ENCODE assay signal across 20 cellular contexts in the genomic region with DNA sequence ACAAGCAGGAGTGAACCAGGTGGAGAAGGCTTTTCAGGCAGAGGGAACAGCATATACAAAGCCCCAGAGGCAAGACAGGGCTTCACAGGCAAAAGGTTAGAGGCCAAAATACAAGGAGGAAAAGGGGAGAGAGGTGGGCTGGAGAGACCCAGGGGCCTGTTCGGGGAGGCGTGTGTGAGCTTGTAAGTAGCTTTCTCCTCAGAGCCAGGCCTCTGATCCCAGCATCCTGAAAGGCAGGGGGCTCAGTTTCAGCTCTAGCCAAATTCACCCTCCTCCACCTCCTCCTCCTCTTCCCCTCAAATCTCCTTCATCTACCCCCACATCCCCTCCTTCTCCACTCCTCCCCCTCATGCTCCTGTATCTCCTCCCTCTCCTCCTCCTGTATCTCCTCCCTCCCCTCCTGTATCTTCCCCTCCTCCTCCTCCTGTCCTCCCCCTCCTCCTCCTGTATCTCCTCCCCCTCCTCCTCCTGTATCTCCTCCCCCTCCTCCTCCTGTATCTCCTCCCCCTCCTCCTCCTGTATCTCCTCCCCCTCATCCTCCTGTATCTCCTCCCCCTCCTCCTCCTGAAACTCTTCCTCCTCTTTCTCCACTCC.
DNase-seq lines count a peak whose midpoint lies in the region; ATAC-seq, FAIRE-seq and TF ChIP-seq lines count a peak whose summit lies in the region.
"Had no signal": no experiment of that assay in that cellular context is flagged by ENCODE, and none has a peak within 500 bp of the region (broad histone marks: within the 10 kb centered on the region; RNA-seq: fewer than 3 reads in every experiment).

No MANE protein-coding gene starts in this region.

- no peaks in the 10 kb centered on the region for H3K9me3 ChIP-seq in H1 (ENCODE audit: insufficient read depth in 2 of 2, low read depth in 1 of 2, low read length in 1 of 2)
- no peaks in the 10 kb centered on the region for H3K9me3 ChIP-seq in neural progenitor cell (ENCODE audit: low read depth)
- H3K9me3 ChIP-seq: A549; BLaER1 treated with 17β-estradiol and CSF1 and Interleukin-3, amounts not matched to agents 10 nM and 100 nM had no signal

- CTCF ChIA-PET in H1 (lab: Charles Lee; ENCODE audit: partially characterized antibody) = interaction anchor here (1.0 to 1.3 kb wide), 4 partner anchors 12 to 75 kb away, joined by 3 to 4 read pairs (median 3); no protein-coding TSS in a partner anchor

- no peak overlapping the region for H2BK120ac ChIP-seq in H1 (replicated peaks; ENCODE audit: low read depth, low read length)

- no peak overlapping the region for H3K56ac ChIP-seq in H1 (replicated peaks; ENCODE audit: insufficient read length, low read depth, low read length)

- peaks cover 10% of the 10 kb centered on the region for H3K9me2 ChIP-seq in GM23338 (ENCODE audit: insufficient read depth)

- FAIRE-seq in H1 (lab: Jason Lieb, UNC) = no peak
- FAIRE-seq: A549, GM12891 had no signal

- H3K36me3 ChIP-seq in GM23338 (ENCODE audit: insufficient read depth) = no peaks in the 10 kb centered on the region
- no peaks in the 10 kb centered on the region for H3K36me3 ChIP-seq in H1 (ENCODE audit: control insufficient read depth in 2 of 4, insufficient read depth in 4 of 4, low read length in 3 of 4)
- H3K36me3 ChIP-seq in neural progenitor cell = no peaks in the 10 kb centered on the region
- H3K36me3 ChIP-seq: BLaER1 treated with 17β-estradiol and CSF1 and Interleukin-3, amounts not matched to agents 10 nM and 100 nM had no signal

- no peak; a peak in 1 of 3 replicates for TF ChIP-seq POLR2A in H1 (IDR thresholded peaks at IDR 0.05; ENCODE audit: control extremely low read depth in 1 of 2, low read depth in 2 of 2, low read length in 2 of 2)

- H3K18ac ChIP-seq in H1 (ENCODE audit: extremely low read depth, low read length) = 0 out of 2 replicates have a peak overlapping the region, but pooled peaks have one; percentile 24

- peaks cover 2% of the 10 kb centered on the region; the same call in 1 of the 3 replicates for H3K36me3 Mint-ChIP-seq in GM23338 (ENCODE audit: low read depth)
- peaks cover 2% of the 10 kb centered on the region for H3K36me3 Mint-ChIP-seq in neural progenitor cell
- H3K36me3 Mint-ChIP-seq: CD8-positive, alpha-beta memory T cell had no signal

- H3K27me3 ChIP-seq in GM23338 (ENCODE audit: insufficient read depth) = no peaks in the 10 kb centered on the region
- H3K27me3 ChIP-seq in H1 (replicated peaks in 1 of 4; ENCODE audit: control insufficient read depth in 3 of 4, extremely low read depth in 1 of 4, insufficient read depth in 3 of 4, low read length in 3 of 4) = no peaks in the 10 kb centered on the region
- H3K27me3 ChIP-seq in neural progenitor cell = no peaks in the 10 kb centered on the region
- H3K27me3 ChIP-seq: BLaER1 treated with 17β-estradiol and CSF1 and Interleukin-3, amounts not matched to agents 10 nM and 100 nM had no signal

- H2BK5ac ChIP-seq in H1 (ENCODE audit: low read depth, low read length) = peak overlapping the region; percentile 69

- no peak overlapping the region for H3K27ac Mint-ChIP-seq in GM23338
- H3K27ac Mint-ChIP-seq in neural progenitor cell = peak overlapping the region; percentile 91

- 0 out of 2 replicates have a peak overlapping the region, but pooled peaks have one; percentile 66 for H2BK20ac ChIP-seq in H1 (ENCODE audit: low read length)

- H3K27me3 Mint-ChIP-seq in GM23338 (ENCODE audit: insufficient read depth, low read depth, poor library complexity) (no peaks in the 10 kb centered on the region), neural progenitor cell (ENCODE audit: insufficient read depth, low read depth) (peaks cover 2% of the 10 kb centered on the region)

- TF ChIP-seq CTCF in GM23338 (conservative IDR thresholded peaks at IDR 0.05; ENCODE audit: low read depth in 2 of 2) (no peak), H1 (IDR thresholded peaks at IDR 0.05; ENCODE audit: control extremely low read depth in 1 of 3, insufficient read depth in 1 of 3, low read depth in 1 of 3, low read length in 3 of 3) (no peak), neural progenitor cell (IDR thresholded peaks at IDR 0.05) (no peak), foreskin fibroblast (IDR thresholded peaks at IDR 0.05; ENCODE audit: low read depth, low read length) (no peak)

- no peaks in the 10 kb centered on the region; the same call in 1 of the 2 replicates for H3K23me2 ChIP-seq in H1 (ENCODE audit: low read depth, low read length)

- no peaks in the 10 kb centered on the region for H3K9me3 Mint-ChIP-seq in GM23338
- no peaks in the 10 kb centered on the region for H3K9me3 Mint-ChIP-seq in neural progenitor cell
- H3K9me3 Mint-ChIP-seq: CD8-positive, alpha-beta memory T cell had no signal

- H4K91ac ChIP-seq in H1 (replicated peaks; ENCODE audit: insufficient read length, low read length) = peak overlapping the region; percentile 47

- no peak overlapping the region for H2BK15ac ChIP-seq in H1 (ENCODE audit: low read length)

- H3K79me1 ChIP-seq in H1 (ENCODE audit: low read depth, low read length) = no peaks in the 10 kb centered on the region

- no peak overlapping the region for H3K4me3 Mint-ChIP-seq in GM23338
- H3K4me3 Mint-ChIP-seq in neural progenitor cell = no peak overlapping the region
- H3K4me3 Mint-ChIP-seq: CD8-positive, alpha-beta memory T cell had no signal

- H3K4me3 ChIP-seq in GM23338 (no peak overlapping the region), H1 (ENCODE audit: extremely low read depth in 1 of 4, insufficient read depth in 2 of 4, low read depth in 3 of 4, low read length in 4 of 4) (no peak overlapping the region), neural progenitor cell (no peak overlapping the region), foreskin fibroblast (ENCODE audit: low read depth in 1 of 2, low read length in 2 of 2) (no peak overlapping the region)
- H3K4me3 ChIP-seq: A549; BLaER1 treated with 17β-estradiol and CSF1 and Interleukin-3, amounts not matched to agents 10 nM and 100 nM had no signal

- no peak overlapping the region for H3K4ac ChIP-seq in H1 (replicated peaks; ENCODE audit: insufficient read length, low read depth, low read length)

- H3K23ac ChIP-seq in H1 (ENCODE audit: insufficient read length) = no peak overlapping the region

- POLR2A ChIA-PET in H1 (lab: Charles Lee; ENCODE audit: partially characterized antibody) = no interaction called here

- no peak for TF ChIP-seq EP300 in H1 (IDR thresholded peaks at IDR 0.05; ENCODE audit: borderline replicate concordance in 1 of 2, low read depth in 2 of 2, low read length in 2 of 2)

- H3K4me1 ChIP-seq in GM23338 (ENCODE audit: insufficient read depth) (peaks cover 29% of the 10 kb centered on the region), H1 (replicated peaks in 1 of 4; ENCODE audit: control insufficient read depth in 3 of 4, insufficient read depth in 4 of 4, low read length in 3 of 4) (peaks cover 3 to 10% (median 9%) of the 10 kb centered on the region in 4 experiments; a peak in 6 of 7 replicates), neural progenitor cell (peaks cover 73% of the 10 kb centered on the region)
- H3K4me1 ChIP-seq: A549 had no signal

- H4K20me1 ChIP-seq in GM23338 (replicated peaks; ENCODE audit: insufficient read depth) (no peaks in the 10 kb centered on the region), H1 (replicated peaks in 1 of 2; ENCODE audit: control insufficient read depth in 1 of 2, insufficient read depth in 2 of 2, low read length in 2 of 2) (no peaks in the 10 kb centered on the region), neural progenitor cell (ENCODE audit: low read depth) (peaks cover 14% of the 10 kb centered on the region)
- H4K20me1 ChIP-seq: BLaER1 treated with 17β-estradiol and CSF1 and Interleukin-3, amounts not matched to agents 10 nM and 100 nM had no signal

- DNase-seq in GM23338 (ENCODE audit: low spot score) = peak; percentile 17
- DNase-seq in OCI-M1 (lab: John Stamatoyannopoulos, UW) = peak; percentile 56
- no peak for DNase-seq in H1 (ENCODE audit: low read depth in 1 of 2, low spot score in 2 of 2)
- DNase-seq in neural progenitor cell (ENCODE audit: low spot score) = peak; percentile 56
- DNase-seq in NCI-H187 treated with DMSO at 0.1 percent for 48 hours (lab: John Stamatoyannopoulos, UW) = no peak
- no peak for DNase-seq in foreskin fibroblast
- DNase-seq in stimulated activated CD4-positive, alpha-beta T cell treated with anti-CD3 and anti-CD28 coated beads, Interleukin-4, amount 100 ng/mL, for 1 hour = no peak
- DNase-seq: CD8-positive, alpha-beta memory T cell; GF-D8; Kasumi-1; MM.1S; NCI-H1092 treated with DMSO at 0.1 percent for 48 hours; NCI-H226; NK-92 treated with Interleukin-12 subunit alpha and Interleukin-12 subunit beta, amount 100 ng/mL, for 24 hours; RPMI8226; SIG-M5 had no signal

- H3K4me2 ChIP-seq in GM23338 (no peak overlapping the region), H1 (ENCODE audit: insufficient read depth in 1 of 2, low read depth in 2 of 2, low read length in 2 of 2) (0 out of 4 replicates have a peak overlapping the region, but pooled peaks of 1 of the 2 experiments have one; percentile 8), neural progenitor cell (peak overlapping the region; percentile 43)
- H3K4me2 ChIP-seq: A549; BLaER1 treated with 17β-estradiol and CSF1 and Interleukin-3, amounts not matched to agents 10 nM and 100 nM had no signal

- H3K4me1 Mint-ChIP-seq in GM23338 (peaks cover 50% of the 10 kb centered on the region), neural progenitor cell (peaks cover 89% of the 10 kb centered on the region)
- H3K4me1 Mint-ChIP-seq: CD8-positive, alpha-beta memory T cell had no signal

- ATAC-seq in GM23338 (no peak; the same call in 2 of the 3 replicates), GM19023 (IDR thresholded peaks at IDR 0.05; ENCODE audit: unreplicated experiment) (no peak)

- no peak for TF ChIP-seq RAD21 in H1 (IDR thresholded peaks at IDR 0.05 in 1 of 2, conservative IDR thresholded peaks at IDR 0.05 in 1 of 2; ENCODE audit: low read depth in 2 of 2, low read length in 2 of 2)

- no peak overlapping the region for H2BK12ac ChIP-seq in H1 (ENCODE audit: low read depth, low read length)

- H2AK5ac ChIP-seq in H1 (ENCODE audit: low read depth, low read length) = no peak overlapping the region

- no peak overlapping the region for H4K8ac ChIP-seq in H1 (ENCODE audit: extremely low read depth, insufficient read depth, low read length)

- no peak overlapping the region for H3K9ac ChIP-seq in H1 (replicated peaks in 1 of 4; ENCODE audit: extremely low read depth in 1 of 4, low read depth in 3 of 4, low read length in 3 of 4)
- no peak overlapping the region for H3K9ac ChIP-seq in neural progenitor cell
- H3K9ac ChIP-seq: BLaER1 treated with 17β-estradiol and CSF1 and Interleukin-3, amounts not matched to agents 10 nM and 100 nM had no signal

- H3K27ac ChIP-seq in GM23338 (ENCODE audit: low read depth) = no peak overlapping the region
- no peak overlapping the region for H3K27ac ChIP-seq in H1 (ENCODE audit: low read depth, low read length)
- H3K27ac ChIP-seq in neural progenitor cell = no peak overlapping the region
- H3K27ac ChIP-seq: A549; BLaER1 treated with 17β-estradiol and CSF1 and Interleukin-3, amounts not matched to agents 10 nM and 100 nM had no signal

- no peak overlapping the region for H3K14ac ChIP-seq in H1 (ENCODE audit: insufficient read length)

- H2AFZ ChIP-seq in GM23338 = no peak overlapping the region
- H2AFZ ChIP-seq in H1 (ENCODE audit: low read length) = no peak overlapping the region
- no peak overlapping the region for H2AFZ ChIP-seq in neural progenitor cell (replicated peaks)

- H3F3A ChIP-seq in GM23338 (replicated peaks; ENCODE audit: low read depth) = no peaks in the 10 kb centered on the region
- peaks cover 18% of the 10 kb centered on the region for H3F3A ChIP-seq in neural progenitor cell (ENCODE audit: low read depth)

- WGBS in H1 (ENCODE audit: extremely low coverage in 1 of 2, insufficient coverage in 1 of 2, insufficient read length in 1 of 2, insufficient replicate concordance in 2 of 2, low coverage in 1 of 2, low lambda C conversion rate in 2 of 2, missing lambda C conversion rate in 1 of 2), 2 experiments = no CpG with 5 or more reads among the region's 2 CpGs

- peak overlapping the region; percentile 25 for H4K5ac ChIP-seq in H1 (ENCODE audit: insufficient read length, low read depth, low read length)

- H3K79me2 ChIP-seq in GM23338 (replicated peaks; ENCODE audit: insufficient read depth) (no peaks in the 10 kb centered on the region), H1 (ENCODE audit: control insufficient read depth in 1 of 2, insufficient read depth in 2 of 2, low read length in 2 of 2) (no peaks in the 10 kb centered on the region), neural progenitor cell (ENCODE audit: low read depth) (no peaks in the 10 kb centered on the region)

Comparison
In these comparisons a context has a peak if more than half of its experiments do, and no peak if none do; other contexts are left out.
1. DNase-seq: peak in GM23338 (single experiment), OCI-M1 (single experiment) and neural progenitor cell (single experiment); none in H1 (0 of 2), NCI-H187 treated with DMSO at 0.1 percent for 48 hours (single experiment), foreskin fibroblast (0 of 2) and stimulated activated CD4-positive, alpha-beta T cell treated with anti-CD3 and anti-CD28 coated beads, Interleukin-4, amount 100 ng/mL, for 1 hour (single experiment).